18 cellular contexts compared by ENCODE assay signal in the genomic region with DNA sequence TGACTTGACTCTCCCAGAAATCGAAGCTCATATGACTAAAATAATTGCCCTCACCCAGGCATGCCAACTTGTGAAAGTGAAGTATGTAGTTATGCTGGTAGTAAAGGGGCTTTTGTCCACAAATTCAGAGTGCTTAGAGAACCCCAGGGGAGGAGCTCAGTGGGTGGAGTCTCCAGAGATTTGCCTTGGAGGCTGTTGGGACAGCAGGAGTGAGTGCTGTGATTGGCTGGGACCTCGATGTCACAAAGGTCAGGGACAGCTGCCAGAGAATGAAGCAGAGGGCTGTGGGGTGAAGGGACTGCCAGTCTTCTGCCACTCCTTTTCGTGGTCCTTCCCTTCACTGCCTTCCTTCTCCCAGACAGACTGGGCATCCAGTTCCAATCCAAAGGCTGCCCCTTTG. TPM values are rescaled to one million over a fixed set of nuclear protein-coding genes. Genes with fewer than 3 reads are reported as not detected.
DNase-seq lines count a peak whose midpoint lies in the region; ATAC-seq and TF ChIP-seq lines count a peak whose summit lies in the region.
"Had no signal": no experiment of that assay in that cellular context is flagged by ENCODE, and none has a peak within 500 bp of the region (broad histone marks: within the 10 kb centered on the region; RNA-seq: fewer than 3 reads in every experiment).

No MANE protein-coding gene starts in this region.

- H3K4me3 ChIP-seq in HCT116 (replicated peaks in 1 of 2; ENCODE audit: low read depth in 1 of 2, low read length in 2 of 2) (no peak overlapping the region), endodermal cell (ENCODE audit: low read length) (no peak overlapping the region), right lobe of liver (no peak overlapping the region)
- H3K4me3 ChIP-seq: HAP-1, Peyer's patch had no signal

- ATAC-seq in HCT116: peak; percentile 49
- ATAC-seq in right lobe of liver: peak; percentile 17 to 63 (median 44)
- no peak for ATAC-seq in sciatic nerve

- no peak overlapping the region for H3K9ac ChIP-seq in HCT116 (ENCODE audit: low read length)
- H3K9ac ChIP-seq in endodermal cell (ENCODE audit: extremely low read depth, low read length, poor library complexity, severe bottlenecking): no peak overlapping the region

- RAD21 ChIA-PET in HCT116 (lab: Charles Lee; ENCODE audit: low non-redundant PET in 1 of 2, low total read pairs in 2 of 2, uncharacterized antibody in 2 of 2, unreplicated experiment in 2 of 2): no interaction called here

- BruUV-seq in HCT116 (replicated peaks; lab: Mats Ljungman, UMichigan): no TSS peak

- CTCF ChIA-PET in HCT116 (lab: Charles Lee): no interaction called here

- no peaks in the 10 kb centered on the region for H3K36me3 Mint-ChIP-seq in endodermal cell (ENCODE audit: low read depth)
- H3K36me3 Mint-ChIP-seq: IgD-negative memory B cell had no signal

- no peak overlapping the region for H3K27ac ChIP-seq in HCT116 (ENCODE audit: low read depth, low read length)
- H3K27ac ChIP-seq in endodermal cell (ENCODE audit: low read depth, low read length): no peak overlapping the region
- no peak overlapping the region for H3K27ac ChIP-seq in right lobe of liver
- H3K27ac ChIP-seq: Peyer's patch had no signal

- H4K20me1 ChIP-seq in HCT116 (ENCODE audit: insufficient read depth): no peaks in the 10 kb centered on the region; the same call in 1 of the 2 replicates

- TF ChIP-seq CTCF in HCT116 (IDR thresholded peaks at IDR 0.05 in 2 of 3, conservative IDR thresholded peaks at IDR 0.05 in 1 of 3; ENCODE audit: borderline replicate concordance in 1 of 3, insufficient read depth in 1 of 3, low read depth in 2 of 3, low read length in 2 of 3): no peak
- no peak for TF ChIP-seq CTCF in endodermal cell (conservative IDR thresholded peaks at IDR 0.05)
- TF ChIP-seq CTCF in right lobe of liver (IDR thresholded peaks at IDR 0.05): no peak

- DNase-seq in ELF-1 (ENCODE audit: low read depth, low spot score) (peak; percentile 26), HCT116 (ENCODE audit: low read depth, low spot score) (no peak), endodermal cell (peak; percentile 61), right lobe of liver (peak in 1 of 3 donors; percentile 46), sciatic nerve (ENCODE audit: low spot score) (no peak), cerebellar nuclear complex (lab: John Stamatoyannopoulos, UW) (no peak)
- DNase-seq in activated CD8-positive, alpha-beta memory T cell treated with anti-CD3 and anti-CD28 coated beads for 24 hours: no peak
- no peak for DNase-seq in stimulated activated naive CD4-positive, alpha-beta T cell (lab: John Stamatoyannopoulos, UW)
- DNase-seq: CD4-positive, alpha-beta T cell; COR-L47; DMS79; Karpas-422; MV-4-11; NCI-H187; NCI-H446 treated with DMSO at 0.1 percent for 48 hours; Peyer's patch had no signal

- H3K4me1 Mint-ChIP-seq in endodermal cell: peaks cover under 1% of the 10 kb centered on the region

- no peaks in the 10 kb centered on the region for H3K9me3 Mint-ChIP-seq in endodermal cell
- H3K9me3 Mint-ChIP-seq: CD4-positive, alpha-beta T cell; IgD-negative memory B cell had no signal

- 86 to 100% methylated on average over 2 to 3 of the region's 3 CpGs for WGBS in endodermal cell (ENCODE audit: insufficient coverage in 1 of 2, insufficient read length in 1 of 2), 2 experiments
- 75% methylated on average over 2 of the region's 3 CpGs for WGBS in right lobe of liver (ENCODE audit: insufficient coverage, low coverage, low lambda C conversion rate, missing lambda C conversion rate)

- no peak for TF ChIP-seq RAD21 in HCT116 (IDR thresholded peaks at IDR 0.05; ENCODE audit: low read depth)

- H3K4me2 ChIP-seq in HCT116 (ENCODE audit: low read length): no peak overlapping the region

- no peak overlapping the region for H3K4me3 Mint-ChIP-seq in endodermal cell
- H3K4me3 Mint-ChIP-seq: CD4-positive, alpha-beta T cell; IgD-negative memory B cell had no signal

- H3K27me3 ChIP-seq in HCT116 (ENCODE audit: insufficient read depth, low read length) (no peaks in the 10 kb centered on the region), endodermal cell (ENCODE audit: control insufficient read depth, insufficient read depth, low read length, poor library complexity, severe bottlenecking) (no peaks in the 10 kb centered on the region), right lobe of liver (no peaks in the 10 kb centered on the region)
- H3K27me3 ChIP-seq: Peyer's patch had no signal

- no peaks in the 10 kb centered on the region for H3K79me2 ChIP-seq in HCT116 (ENCODE audit: insufficient read depth, low read length)

- H3K4me1 ChIP-seq in HCT116 (ENCODE audit: control insufficient read depth in 1 of 2, insufficient read depth in 2 of 2, low read length in 2 of 2): no peaks in the 10 kb centered on the region
- H3K4me1 ChIP-seq in endodermal cell (ENCODE audit: control insufficient read depth, insufficient read depth, low read length): no peaks in the 10 kb centered on the region
- peaks cover 0 to 4% (median 0%) of the 10 kb centered on the region in 4 donors for H3K4me1 ChIP-seq in right lobe of liver
- H3K4me1 ChIP-seq: HAP-1, Peyer's patch had no signal

- H2AFZ ChIP-seq in HCT116 (ENCODE audit: low read depth, low read length, poor library complexity, severe bottlenecking): no peak overlapping the region

- intact Hi-C loops in HCT116 (cut with micrococcal nuclease) (no loop called here), right lobe of liver (cut with DNase I) (no loop called here), sciatic nerve (cut with DNase I) (no loop called here)

- POLR2A ChIA-PET in HCT116 (lab: Charles Lee): no interaction called here

- H3K27ac Mint-ChIP-seq in endodermal cell: no peak overlapping the region
- H3K27ac Mint-ChIP-seq: CD4-positive, alpha-beta T cell; IgD-negative memory B cell had no signal

- H3K9me3 ChIP-seq in HCT116 (ENCODE audit: control insufficient read depth in 1 of 2, insufficient read depth in 1 of 2, low read depth in 1 of 2, low read length in 2 of 2) (no peaks in the 10 kb centered on the region), endodermal cell (ENCODE audit: control insufficient read depth, low read length) (no peaks in the 10 kb centered on the region), right lobe of liver (no peaks in the 10 kb centered on the region)
- H3K9me3 ChIP-seq: HAP-1, Peyer's patch had no signal

- H3K36me3 ChIP-seq in HCT116 (ENCODE audit: control insufficient read depth in 1 of 2, insufficient read depth in 2 of 2, low read length in 2 of 2) (no peaks in the 10 kb centered on the region), endodermal cell (ENCODE audit: control insufficient read depth, insufficient read depth, low read length) (no peaks in the 10 kb centered on the region), right lobe of liver (no peaks in the 10 kb centered on the region)
- H3K36me3 ChIP-seq: HAP-1, Peyer's patch had no signal

- TF ChIP-seq POLR2A in HCT116 (IDR thresholded peaks at IDR 0.05; ENCODE audit: borderline replicate concordance, extremely low read depth, insufficient read depth, insufficient read length) (no peak), right lobe of liver (IDR thresholded peaks at IDR 0.05) (no peak)

- H3K27me3 Mint-ChIP-seq in endodermal cell (ENCODE audit: insufficient read depth): no peaks in the 10 kb centered on the region
- H3K27me3 Mint-ChIP-seq: CD4-positive, alpha-beta T cell had no signal

- no peaks in the 10 kb centered on the region for H3K9me2 ChIP-seq in HCT116 (ENCODE audit: insufficient read depth)

TF ChIP-seq in HCT116, 20 proteins besides CTCF, POLR2A, EP300 and RAD21:
- no peak for TF ChIP-seq SRF (IDR thresholded peaks at IDR 0.05; ENCODE audit: low read depth)
- no peak for TF ChIP-seq ZNF274 (IDR thresholded peaks at IDR 0.05; ENCODE audit: low read depth, low read length)
- no peak for TF ChIP-seq YY1 (IDR thresholded peaks at IDR 0.05; ENCODE audit: extremely low read depth, insufficient replicate concordance, low read depth, low read length)
- no peak for TF ChIP-seq ZFX (IDR thresholded peaks at IDR 0.05)
- TF ChIP-seq, protein P1, sequence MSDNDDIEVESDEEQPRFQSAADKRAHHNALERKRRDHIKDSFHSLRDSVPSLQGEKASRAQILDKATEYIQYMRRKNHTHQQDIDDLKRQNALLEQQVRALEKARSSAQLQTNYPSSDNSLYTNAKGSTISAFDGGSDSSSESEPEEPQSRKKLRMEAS (IDR thresholded peaks at IDR 0.05): no peak

RNA-seq across cellular contexts. Expression of a gene that starts 49.8 kb away (rescaled TPM):
- 19.9 TPM for total RNA-seq in HCT116 (2021; ENCODE audit: unreplicated experiment)
- 3.7 and 4.7 TPM in 2 replicates for polyA plus RNA-seq in HCT116 (2012)
- 10 to 100 TPM; 35.4 to 56.9 TPM for total RNA-seq in endodermal cell
- 17.5 TPM for polyA plus RNA-seq in endodermal cell (2013, experiment 1 of 2)
- polyA plus RNA-seq in endodermal cell (2013, experiment 2 of 2): 15.1 TPM
- total RNA-seq in right lobe of liver: 10 to 100 TPM in 1 of 6 experiments, 1 to 10 TPM in 5; 3.2 to 10.1 (median 8.9) TPM
- total RNA-seq in sciatic nerve: 27.6 TPM

Comparison
In these comparisons a context has a peak if more than half of its experiments do, and no peak if none do; other contexts are left out.
1. DNase-seq: peak in ELF-1 (single experiment) and endodermal cell (single experiment); none in HCT116 (single experiment), activated CD8-positive, alpha-beta memory T cell treated with anti-CD3 and anti-CD28 coated beads for 24 hours (single experiment), stimulated activated naive CD4-positive, alpha-beta T cell (0 of 6), sciatic nerve (single experiment) and cerebellar nuclear complex (0 of 2).